In the genomic region with DNA sequence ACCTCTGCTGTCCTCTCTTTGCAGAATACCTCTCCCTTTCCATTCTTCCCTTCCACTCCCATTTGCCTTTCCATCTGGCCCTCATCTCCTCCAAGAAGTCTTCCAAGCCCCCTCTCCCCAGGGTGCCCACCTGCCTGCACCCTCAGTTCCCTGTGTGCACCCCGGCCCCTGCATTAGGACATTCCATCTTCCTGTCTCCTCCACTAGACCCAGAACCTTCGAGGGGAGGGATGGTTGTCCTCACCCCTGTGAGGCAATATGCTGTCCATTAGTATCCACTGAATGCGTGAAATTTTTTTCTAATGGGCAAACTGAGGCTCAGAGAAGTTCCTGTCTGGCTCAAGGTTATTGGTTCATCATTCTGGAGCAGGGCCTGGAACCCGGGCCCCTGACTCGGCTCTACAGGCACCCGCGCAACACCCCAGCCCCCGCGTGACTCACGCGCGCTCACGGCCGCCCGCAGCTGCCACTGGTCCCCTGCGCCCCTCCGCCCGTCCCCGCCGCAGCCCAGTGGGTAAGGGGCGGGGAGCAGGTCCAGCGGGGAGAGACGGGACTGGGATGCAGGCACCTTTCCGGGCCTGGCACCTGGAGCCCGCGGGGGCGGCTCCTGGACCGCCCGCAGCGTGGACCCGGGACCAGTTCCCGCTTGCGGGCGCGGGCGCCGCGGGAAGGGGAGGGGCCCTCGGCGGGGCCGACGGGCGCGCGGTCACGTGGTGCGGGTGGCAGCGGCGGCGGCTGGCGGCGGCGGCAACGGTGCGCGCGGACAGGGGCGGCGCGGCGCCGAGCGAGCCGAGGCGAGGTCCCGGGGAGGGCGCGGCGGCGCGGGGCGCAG, we compare ENCODE assay signal across 9 cellular contexts. TPM values are rescaled to one million over a fixed set of nuclear protein-coding genes. Genes with fewer than 3 reads are reported as not detected.
DNase-seq lines count a peak whose midpoint lies in the region; TF ChIP-seq lines count a peak whose summit lies in the region.
"Had no signal": no experiment of that assay in that cellular context is flagged by ENCODE, and none has a peak within 500 bp of the region (broad histone marks: within the 10 kb centered on the region; RNA-seq: fewer than 3 reads in every experiment).

No MANE protein-coding gene starts in this region.

- no peak overlapping the region for H3K9ac ChIP-seq in smooth muscle cell (ENCODE audit: low read depth)

- peaks cover 20% of the 10 kb centered on the region for H3K27me3 ChIP-seq in SJCRH30
- peaks cover 37% of the 10 kb centered on the region for H3K27me3 ChIP-seq in smooth muscle cell (ENCODE audit: low read depth)

- no peaks in the 10 kb centered on the region for H3K79me2 ChIP-seq in smooth muscle cell (ENCODE audit: low read depth)

- H3K4me2 ChIP-seq in smooth muscle cell, result peak overlapping the region; percentile 96

- H3K4me3 ChIP-seq in SJCRH30 (peak overlapping the region; percentile 60), smooth muscle cell (peak overlapping the region; percentile 60)

- 34% methylated on average over 6 of the region's 72 CpGs for WGBS in smooth muscle cell (ENCODE audit: low lambda C conversion rate)

- no peaks in the 10 kb centered on the region for H4K20me1 ChIP-seq in smooth muscle cell (ENCODE audit: low read depth)

- no peak for TF ChIP-seq CTCF in smooth muscle cell (IDR thresholded peaks at IDR 0.05; ENCODE audit: borderline replicate concordance, insufficient read depth, poor library complexity, severe bottlenecking)

- peak overlapping the region; percentile 85 for H2AFZ ChIP-seq in smooth muscle cell (ENCODE audit: low read depth)

- H3K9me3 ChIP-seq in SJCRH30 (replicated peaks) (no peaks in the 10 kb centered on the region), smooth muscle cell (replicated peaks; ENCODE audit: low read depth) (no peaks in the 10 kb centered on the region)

- no peaks in the 10 kb centered on the region for H3F3A ChIP-seq in smooth muscle cell (ENCODE audit: low read depth)

- H3K27ac ChIP-seq in SJCRH30, result no peak overlapping the region
- no peak overlapping the region for H3K27ac ChIP-seq in smooth muscle cell (ENCODE audit: low read depth)
- H3K27ac ChIP-seq: epithelial cell of prostate had no signal

- DNase-seq in NCI-H2081 (lab: John Stamatoyannopoulos, UW) (peak; percentile 37 to 51), NCI-H2081 treated with DMSO at 0.1 percent for 48 hours (lab: John Stamatoyannopoulos, UW) (no peak), SJCRH30 (peak in 1 of 2 experiments; percentile 21), amygdala (lab: John Stamatoyannopoulos, UW) (peak in 35 of 56 donors; percentile 16 to 81 (median 57)), hypothalamus (lab: John Stamatoyannopoulos, UW) (peak in 41 of 51 donors; percentile 12 to 87 (median 54)), smooth muscle cell (lab: John Stamatoyannopoulos, UW; ENCODE audit: unreplicated experiment) (no peak), NCI-H226 (no peak), SIG-M5 (lab: John Stamatoyannopoulos, UW) (no peak)

- H3K36me3 ChIP-seq in SJCRH30, result no peaks in the 10 kb centered on the region
- no peaks in the 10 kb centered on the region for H3K36me3 ChIP-seq in smooth muscle cell (ENCODE audit: low read depth)

- 0 out of 2 replicates have a peak, but pooled peaks cover 2% of the 10 kb centered on the region for H3K4me1 ChIP-seq in SJCRH30
- H3K4me1 ChIP-seq in smooth muscle cell (ENCODE audit: low read depth), result peaks cover 4% of the 10 kb centered on the region

RNA-seq across cellular contexts. Expression of a gene that starts 7.0 kb away (rescaled TPM):
- total RNA-seq in SJCRH30 (2014; rRNA removed; shearing (Covaris generic)), result 1.1 TPM in 2 replicates
- total RNA-seq in smooth muscle cell, result 0.99 and 1.3 TPM in 2 replicates
- polyA plus RNA-seq in smooth muscle cell, result 0.65 and 1.1 TPM in 2 replicates

RNA-seq across cellular contexts. Expression of a gene that starts 22.3 kb away (rescaled TPM):
- not detected in 2 replicates for total RNA-seq in SJCRH30 (2014; rRNA removed; shearing (Covaris generic))
- total RNA-seq in smooth muscle cell, result not detected in 2 replicates
- 0.10 and 0.26 TPM in 2 replicates for polyA plus RNA-seq in smooth muscle cell

RNA-seq across cellular contexts. Expression of a gene that starts 29.3 kb away (rescaled TPM):
- 60.6 and 60.9 TPM in 2 replicates for total RNA-seq in SJCRH30 (2014; rRNA removed; shearing (Covaris generic))
- 3.5 and 5.6 TPM in 2 replicates for total RNA-seq in smooth muscle cell
- 13.5 and 16.0 TPM in 2 replicates for polyA plus RNA-seq in smooth muscle cell

RNA-seq across cellular contexts. Expression of a gene that starts 49.7 kb away (rescaled TPM):
- 0.94 and 1.8 TPM in 2 replicates for total RNA-seq in SJCRH30 (2014; rRNA removed; shearing (Covaris generic))
- total RNA-seq in smooth muscle cell, result not detected in 2 replicates
- polyA plus RNA-seq in smooth muscle cell, result 0.15 and 0.37 TPM in 2 replicates

Comparison
In these comparisons a context has a peak if more than half of its experiments do, and no peak if none do; other contexts are left out.
1. DNase-seq: peak in NCI-H2081 (2 of 2), amygdala (35 of 56) and hypothalamus (41 of 51); none in NCI-H2081 treated with DMSO at 0.1 percent for 48 hours (single experiment), smooth muscle cell (single experiment), NCI-H226 (single experiment) and SIG-M5 (single experiment).